In genomic region chr2:219207254-219207883, GRCh38 we compare ENCODE assay signal across 1 cellular context.
TF ChIP-seq lines count a peak whose summit lies in the region.

No MANE protein-coding gene starts in this region.

TF ChIP-seq in HepG2, 621 proteins besides CTCF, POLR2A, EP300 and RAD21 (continued from another document and continues in another):
- TF ChIP-seq ARID4A (CRISPR knock-in tag; IDR thresholded peaks at IDR 0.05; ENCODE audit: borderline replicate concordance) (no peak; the same call in 1 of the 2 replicates), HOXA7 (CRISPR knock-in tag; IDR thresholded peaks at IDR 0.05) (no peak), TFDP2 (CRISPR knock-in tag; IDR thresholded peaks at IDR 0.05) (no peak), RFX1 (IDR thresholded peaks at IDR 0.05) (no peak), ZBTB3 (CRISPR knock-in tag; IDR thresholded peaks at IDR 0.05; ENCODE audit: borderline replicate concordance, low read depth) (0 out of 2 replicates have a peak, but pooled peaks have one; percentile 20), CENPT (CRISPR knock-in tag; IDR thresholded peaks at IDR 0.05; ENCODE audit: low read depth) (no peak), ZNF234 (CRISPR knock-in tag; conservative IDR thresholded peaks at IDR 0.05) (no peak), ELF1 (CRISPR knock-in tag; IDR thresholded peaks at IDR 0.05) (no peak; the same call in 1 of the 2 replicates), SP140L (CRISPR knock-in tag; IDR thresholded peaks at IDR 0.05; ENCODE audit: borderline replicate concordance) (no peak), CREB3 (CRISPR knock-in tag; IDR thresholded peaks at IDR 0.05) (no peak), ZNF724P (CRISPR knock-in tag; IDR thresholded peaks at IDR 0.05; ENCODE audit: borderline replicate concordance) (no peak), ZNF616 (CRISPR knock-in tag; IDR thresholded peaks at IDR 0.05; ENCODE audit: low read depth) (no peak), KDM3A (CRISPR knock-in tag; IDR thresholded peaks at IDR 0.05; ENCODE audit: low read depth) (0 out of 2 replicates have a peak, but pooled peaks have one; percentile 28), ZNF446 (CRISPR knock-in tag; IDR thresholded peaks at IDR 0.05) (no peak), YEATS4 (CRISPR knock-in tag; IDR thresholded peaks at IDR 0.05; ENCODE audit: borderline replicate concordance) (no peak; the same call in 1 of the 2 replicates), THRA (CRISPR knock-in tag; IDR thresholded peaks at IDR 0.05; ENCODE audit: borderline replicate concordance) (no peak), ATF3 (CRISPR knock-in tag; IDR thresholded peaks at IDR 0.05) (no peak), DBP (CRISPR knock-in tag; IDR thresholded peaks at IDR 0.05; ENCODE audit: not compliant biosample characterization) (no peak), TSC22D2 (CRISPR knock-in tag; IDR thresholded peaks at IDR 0.05; ENCODE audit: borderline replicate concordance) (0 out of 2 replicates have a peak, but pooled peaks have one; percentile 19), SRSF1 (optimal IDR thresholded peaks at IDR 0.05; ENCODE audit: low read depth, low read length) (no peak), ZNF879 (CRISPR knock-in tag; IDR thresholded peaks at IDR 0.05) (no peak), NFE2L2 (IDR thresholded peaks at IDR 0.05; ENCODE audit: low read length) (no peak), SKI (IDR thresholded peaks at IDR 0.05; ENCODE audit: partially characterized antibody) (no peak), AGO2 (optimal IDR thresholded peaks at IDR 0.05; ENCODE audit: low read depth, low read length) (no peak), TBP (CRISPR knock-in tag; IDR thresholded peaks at IDR 0.05) (no peak), USF2 (IDR thresholded peaks at IDR 0.05; ENCODE audit: low read depth, low read length) (no peak), USF2 (CRISPR knock-in tag; IDR thresholded peaks at IDR 0.05; ENCODE audit: borderline replicate concordance) (no peak), GRHL1 (CRISPR knock-in tag; conservative IDR thresholded peaks at IDR 0.05) (no peak), NFAT5 (CRISPR knock-in tag; IDR thresholded peaks at IDR 0.05) (no peak), MXI1 (IDR thresholded peaks at IDR 0.05; ENCODE audit: borderline replicate concordance, low read depth, low read length) (no peak), MIER3 (CRISPR knock-in tag; IDR thresholded peaks at IDR 0.05; ENCODE audit: borderline replicate concordance) (no peak; the same call in 1 of the 2 replicates), ZGPAT (CRISPR knock-in tag; IDR thresholded peaks at IDR 0.05) (peak; percentile 25; the same call in 1 of the 2 replicates), SRSF9 (IDR thresholded peaks at IDR 0.05; ENCODE audit: borderline replicate concordance, insufficient read depth, low read depth, low read length, poor library complexity, severe bottlenecking) (no peak), MXD1 (CRISPR knock-in tag; IDR thresholded peaks at IDR 0.05) (peak; percentile 71), RORA (CRISPR knock-in tag; IDR thresholded peaks at IDR 0.05) (no peak), ETV6 (CRISPR knock-in tag; conservative IDR thresholded peaks at IDR 0.05) (no peak), MLLT10 (CRISPR knock-in tag; IDR thresholded peaks at IDR 0.05) (no peak), NONO (IDR thresholded peaks at IDR 0.05) (no peak), NONO (CRISPR knock-in tag; conservative IDR thresholded peaks at IDR 0.05) (no peak), FOXK1 (CRISPR knock-in tag; IDR thresholded peaks at IDR 0.05; ENCODE audit: borderline replicate concordance, low read depth) (0 out of 2 replicates have a peak, but pooled peaks have one; percentile 31), ZNF383 (CRISPR knock-in tag; IDR thresholded peaks at IDR 0.05; ENCODE audit: borderline replicate concordance) (no peak), CC2D1A (CRISPR knock-in tag; IDR thresholded peaks at IDR 0.05) (no peak)
